In the genomic region with DNA sequence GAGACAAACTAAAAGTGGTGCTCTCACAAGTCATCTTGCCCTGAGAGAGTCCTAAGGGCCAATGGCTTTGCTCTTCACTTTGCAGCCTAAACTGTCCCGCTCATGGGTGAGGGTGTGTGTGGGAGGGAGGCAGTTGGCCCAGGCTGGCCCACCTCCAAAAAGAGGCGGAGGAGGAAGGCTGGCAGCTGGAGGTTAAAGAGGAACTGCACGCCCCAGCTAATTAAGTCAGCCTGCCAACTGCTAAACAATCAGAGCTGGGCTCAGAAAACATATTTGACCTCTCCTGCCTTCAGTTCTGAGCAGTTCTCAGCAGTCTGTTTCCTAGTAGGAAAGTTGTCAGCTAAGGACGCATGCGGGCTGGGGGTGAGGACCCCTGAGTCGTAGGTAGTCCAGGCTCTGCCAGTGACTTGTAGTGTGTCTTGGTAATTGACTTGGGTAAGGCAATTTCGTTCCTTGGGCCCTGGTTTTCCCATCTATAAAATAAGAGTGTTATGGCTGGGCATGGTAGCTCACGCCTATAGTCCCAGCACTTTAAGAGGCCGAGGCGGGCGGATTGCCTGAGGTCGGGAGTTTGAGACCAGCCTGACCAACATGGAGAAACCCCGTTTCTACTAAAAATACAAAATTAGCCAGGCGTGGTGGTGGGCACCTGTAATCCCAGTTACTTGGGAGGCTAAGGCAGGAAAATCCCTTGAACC, we compare ENCODE assay signal across 11 cellular contexts. TPM values are rescaled to one million over a fixed set of nuclear protein-coding genes. Genes with fewer than 3 reads are reported as not detected.
DNase-seq lines count a peak whose midpoint lies in the region; ATAC-seq, FAIRE-seq and TF ChIP-seq lines count a peak whose summit lies in the region.
"Had no signal": no experiment of that assay in that cellular context is flagged by ENCODE, and none has a peak within 500 bp of the region (broad histone marks: within the 10 kb centered on the region; RNA-seq: fewer than 3 reads in every experiment).

No MANE protein-coding gene starts in this region.

- H3K9me3 ChIP-seq in SJCRH30 (replicated peaks) (no peaks in the 10 kb centered on the region), right atrium auricular region (no peaks in the 10 kb centered on the region), small intestine (ENCODE audit: control insufficient read depth, low read depth) (no peaks in the 10 kb centered on the region)

- no peaks in the 10 kb centered on the region for H3K27me3 ChIP-seq in SJCRH30
- no peaks in the 10 kb centered on the region for H3K27me3 ChIP-seq in right atrium auricular region
- no peaks in the 10 kb centered on the region for H3K27me3 ChIP-seq in small intestine (ENCODE audit: control insufficient read depth in 2 of 2, insufficient read depth in 2 of 2, low read length in 2 of 2)

- ATAC-seq in GM18520 (IDR thresholded peaks at IDR 0.05; ENCODE audit: unreplicated experiment) (no peak), HG02870 (IDR thresholded peaks at IDR 0.05; ENCODE audit: unreplicated experiment) (no peak)
- ATAC-seq: stimulated activated memory B cell treated with anti-CD40 and anti-IgM and Interleukin-4, amounts not matched to agents 10 μg/mL and 1 μg/mL and 100 μg/mL, for 72 hours had no signal

- TF ChIP-seq RAD21 in Ishikawa (IDR thresholded peaks at IDR 0.05; ENCODE audit: low read depth), result no peak

- H3K27ac ChIP-seq in SJCRH30, result 0 out of 2 replicates have a peak overlapping the region, but pooled peaks have one; percentile 2
- peak overlapping the region; percentile 77 to 87 for H3K27ac ChIP-seq in right atrium auricular region
- H3K27ac ChIP-seq in small intestine (ENCODE audit: low read depth in 1 of 2, low read length in 1 of 2), result peak overlapping the region; percentile 57 to 76

- DNase-seq in SJCRH30, result peak; percentile 70 to 77
- DNase-seq in right atrium auricular region (ENCODE audit: low spot score), result no peak
- peak; percentile 80 for DNase-seq in small intestine
- no peak for DNase-seq in middle frontal gyrus (ENCODE audit: extremely low spot score, low spot score)
- DNase-seq in stimulated activated naive CD4-positive, alpha-beta T cell (lab: John Stamatoyannopoulos, UW), result no peak
- DNase-seq: DND-41 had no signal

- H3K4me3 ChIP-seq in SJCRH30 (no peak overlapping the region), right atrium auricular region (no peak overlapping the region), small intestine (ENCODE audit: low read depth in 1 of 2, low read length in 2 of 2) (no peak overlapping the region)

- no peak for TF ChIP-seq EP300 in Ishikawa (IDR thresholded peaks at IDR 0.05; ENCODE audit: borderline replicate concordance)

- H3K4me1 ChIP-seq in SJCRH30, result no peaks in the 10 kb centered on the region; the same call in 1 of the 2 replicates
- peaks cover 0 to 26% of the 10 kb centered on the region in 2 donors for H3K4me1 ChIP-seq in right atrium auricular region
- peaks cover 0 to 4% of the 10 kb centered on the region in 2 donors for H3K4me1 ChIP-seq in small intestine (ENCODE audit: control insufficient read depth in 2 of 2, insufficient read depth in 1 of 2, low read depth in 1 of 2, low read length in 1 of 2)

- FAIRE-seq in small intestine (lab: Jason Lieb, UNC), result no peak

- H3K36me3 ChIP-seq in SJCRH30 (peaks cover 23% of the 10 kb centered on the region), right atrium auricular region (peaks cover 12% of the 10 kb centered on the region), small intestine (ENCODE audit: control insufficient read depth in 2 of 2, insufficient read depth in 2 of 2, low read length in 2 of 2) (peaks cover 11 to 14% of the 10 kb centered on the region in 2 donors)

- 23 to 57% (median 46%) methylated on average over 14 of the region's 14 CpGs for WGBS in small intestine, 3 donors

- no peak for TF ChIP-seq CTCF in right atrium auricular region (IDR thresholded peaks at IDR 0.05)

TF ChIP-seq in Ishikawa, 13 proteins besides CTCF, POLR2A, EP300 and RAD21:
- peak; percentile 58 for TF ChIP-seq NFIC (IDR thresholded peaks at IDR 0.05)
- no peak for TF ChIP-seq CEBPB (IDR thresholded peaks at IDR 0.05)

RNA-seq across cellular contexts. Expression of a gene that starts 17.0 kb away (rescaled TPM):
- total RNA-seq in SJCRH30 (2014; rRNA removed; shearing (Covaris generic)), result 52.8 and 53.8 TPM in 2 replicates
- 10 to 100 TPM; 23.0 to 38.3 TPM for total RNA-seq in right atrium auricular region
- 10 to 100 TPM; 54.0 to 79.2 (median 61.5) TPM for polyA plus RNA-seq in small intestine

RNA-seq across cellular contexts. Expression of a gene that starts 17.1 kb away (rescaled TPM):
- 0.02 and 0.10 TPM in 2 replicates for total RNA-seq in SJCRH30 (2014; rRNA removed; shearing (Covaris generic))
- 10 to 100 TPM; 24.4 to 34.9 TPM for total RNA-seq in right atrium auricular region
- 1 to 10 TPM in 1 of 3 donors, under 1 TPM in 1, not detected in 1; 0.89 to 2.2 TPM for polyA plus RNA-seq in small intestine
- total RNA-seq: glomerular endothelial cell had no signal

Comparison
In these comparisons a context has a peak if more than half of its experiments do, and no peak if none do; other contexts are left out.
1. DNase-seq: peak in SJCRH30 (2 of 2) and small intestine (single experiment); none in right atrium auricular region (single experiment), middle frontal gyrus (single experiment) and stimulated activated naive CD4-positive, alpha-beta T cell (0 of 6).
2. H3K27ac ChIP-seq: peak in every context shown above with its lines; median percentile 82 in right atrium auricular region; 66 in small intestine; 2 in SJCRH30.
3. RNA of a gene that starts 17.1 kb away (total RNA-seq): 24.4 to 34.9 TPM in right atrium auricular region; 0.02 to 0.10 TPM in SJCRH30; every median in the first group is over 10 times any median in the second.